26 cellular contexts compared by ENCODE assay signal in genomic region chr11:75320643-75321042, GRCh38. TPM values are rescaled to one million over a fixed set of nuclear protein-coding genes. Genes with fewer than 3 reads are reported as not detected.
DNase-seq lines count a peak whose midpoint lies in the region; ATAC-seq and TF ChIP-seq lines count a peak whose summit lies in the region.
"Had no signal": no experiment of that assay in that cellular context is flagged by ENCODE, and none has a peak within 500 bp of the region (broad histone marks: within the 10 kb centered on the region; RNA-seq: fewer than 3 reads in every experiment).

No MANE protein-coding gene starts in this region.

- no peak for DNase-seq in activated naive CD8-positive, alpha-beta T cell treated with anti-CD3 and anti-CD28 coated beads, Interleukin-2, amount 10 ng/mL, durations not matched to agents 7 days and 5 days
- no peak for DNase-seq in activated naive CD8-positive, alpha-beta T cell treated with anti-CD3 and anti-CD28 coated beads, Interleukin-2, amount 50 U/mL, for 24 hours
- DNase-seq in body of pancreas (no peak), lower lobe of right lung (peak; percentile 19), transverse colon (no peak), NCI-H446 treated with DMSO at 0.1 percent for 48 hours (lab: John Stamatoyannopoulos, UW) (no peak), A172 (ENCODE audit: low spot score) (no peak)
- DNase-seq: activated CD4-positive, alpha-beta memory T cell treated with anti-CD3 and anti-CD28 coated beads, Interleukin-2, amount 10 ng/mL, durations not matched to agents 7 days and 5 days; activated CD4-positive, CD25-positive, alpha-beta regulatory T cell treated with anti-CD3 and anti-CD28 coated beads, Interleukin-2, amount 50 U/mL, for 72 hours; activated naive CD8-positive, alpha-beta T cell treated with anti-CD3 and anti-CD28 coated beads for 36 hours; effector CD8-positive, alpha-beta T cell; GF-D8; hippocampal formation; IMR-90; NCI-H1105; NCI-H1930; retina; stimulated activated CD4-positive, alpha-beta T cell treated with anti-CD3 and anti-CD28 coated beads, Interleukin-2, amount 100 ng/mL, for 48 hours; T1000; testis had no signal

- WGBS in body of pancreas, 2 donors: 89 to 94% methylated on average over 4 to 5 of the region's 5 CpGs
- 82% methylated on average over 5 of the region's 5 CpGs; no CpG with 5 or more reads in 1 of the 2 donors for WGBS in transverse colon (ENCODE audit: low coverage in 1 of 2), 2 donors

- TF ChIP-seq POLR2A in body of pancreas (IDR thresholded peaks at IDR 0.05): no peak
- no peak for TF ChIP-seq POLR2A in transverse colon (IDR thresholded peaks at IDR 0.05)

- TF ChIP-seq CTCF in body of pancreas (IDR thresholded peaks at IDR 0.05): no peak
- no peak for TF ChIP-seq CTCF in lower lobe of right lung (IDR thresholded peaks at IDR 0.05)
- TF ChIP-seq CTCF in transverse colon (IDR thresholded peaks at IDR 0.05): no peak

- peaks cover 24% of the 10 kb centered on the region for H3K4me1 Mint-ChIP-seq in activated naive CD8-positive, alpha-beta T cell treated with anti-CD3 and anti-CD28 coated beads, Interleukin-2, amount 10 ng/mL, durations not matched to agents 7 days and 5 days
- H3K4me1 Mint-ChIP-seq in activated naive CD8-positive, alpha-beta T cell treated with anti-CD3 and anti-CD28 coated beads, Interleukin-2, amount 50 U/mL, for 24 hours: peaks cover 27% of the 10 kb centered on the region

- no peak for ATAC-seq in activated naive CD8-positive, alpha-beta T cell treated with anti-CD3 and anti-CD28 coated beads, Interleukin-2, amount 10 ng/mL, durations not matched to agents 7 days and 5 days (ENCODE audit: low read depth)
- ATAC-seq in activated naive CD8-positive, alpha-beta T cell treated with anti-CD3 and anti-CD28 coated beads, Interleukin-2, amount 50 U/mL, for 24 hours: no peak
- ATAC-seq in body of pancreas (no peak), lower lobe of right lung (no peak), HG03565 (IDR thresholded peaks at IDR 0.05; ENCODE audit: unreplicated experiment) (no peak)
- ATAC-seq: esophagus mucosa; HCT116; stimulated activated effector memory CD8-positive, alpha-beta T cell treated with anti-CD3 and anti-CD28 coated beads, Interleukin-12 subunit alpha, Interleukin-12 subunit beta, amount 100 ng/mL, for 72 hours had no signal

- H3K4me3 ChIP-seq in body of pancreas: no peak overlapping the region
- H3K4me3 ChIP-seq in lower lobe of right lung: no peak overlapping the region
- H3K4me3 ChIP-seq in transverse colon: no peak overlapping the region
- H3K4me3 ChIP-seq: testis had no signal

- H3K36me3 Mint-ChIP-seq in activated naive CD8-positive, alpha-beta T cell treated with anti-CD3 and anti-CD28 coated beads, Interleukin-2, amount 10 ng/mL, durations not matched to agents 7 days and 5 days: peaks cover 4% of the 10 kb centered on the region
- no peaks in the 10 kb centered on the region for H3K36me3 Mint-ChIP-seq in activated naive CD8-positive, alpha-beta T cell treated with anti-CD3 and anti-CD28 coated beads, Interleukin-2, amount 50 U/mL, for 24 hours (ENCODE audit: low read depth)
- H3K36me3 Mint-ChIP-seq: stimulated activated effector memory CD8-positive, alpha-beta T cell treated with anti-CD3 and anti-CD28 coated beads, Interleukin-12 subunit alpha, Interleukin-12 subunit beta, amount 100 ng/mL, for 72 hours had no signal

- H3K4me1 ChIP-seq in body of pancreas: peaks cover 78% of the 10 kb centered on the region
- peaks cover 86% of the 10 kb centered on the region for H3K4me1 ChIP-seq in lower lobe of right lung
- H3K4me1 ChIP-seq in transverse colon: peaks cover 38 to 77% (median 69%) of the 10 kb centered on the region in 4 donors

- H3K4me3 Mint-ChIP-seq in activated naive CD8-positive, alpha-beta T cell treated with anti-CD3 and anti-CD28 coated beads, Interleukin-2, amount 10 ng/mL, durations not matched to agents 7 days and 5 days: no peak overlapping the region
- no peak overlapping the region for H3K4me3 Mint-ChIP-seq in activated naive CD8-positive, alpha-beta T cell treated with anti-CD3 and anti-CD28 coated beads, Interleukin-2, amount 50 U/mL, for 24 hours
- H3K4me3 Mint-ChIP-seq: activated CD4-positive, alpha-beta memory T cell treated with anti-CD3 and anti-CD28 coated beads, Interleukin-2, amount 10 ng/mL, durations not matched to agents 7 days and 5 days; activated naive CD8-positive, alpha-beta T cell treated with anti-CD3 and anti-CD28 coated beads for 36 hours; stimulated activated effector memory CD8-positive, alpha-beta T cell treated with anti-CD3 and anti-CD28 coated beads, Interleukin-12 subunit alpha, Interleukin-12 subunit beta, amount 100 ng/mL, for 72 hours had no signal

- peak overlapping the region; percentile 15 for H3K27ac Mint-ChIP-seq in activated naive CD8-positive, alpha-beta T cell treated with anti-CD3 and anti-CD28 coated beads, Interleukin-2, amount 10 ng/mL, durations not matched to agents 7 days and 5 days
- no peak overlapping the region for H3K27ac Mint-ChIP-seq in activated naive CD8-positive, alpha-beta T cell treated with anti-CD3 and anti-CD28 coated beads, Interleukin-2, amount 50 U/mL, for 24 hours
- H3K27ac Mint-ChIP-seq: activated CD4-positive, alpha-beta memory T cell treated with anti-CD3 and anti-CD28 coated beads, Interleukin-2, amount 10 ng/mL, durations not matched to agents 7 days and 5 days; activated naive CD8-positive, alpha-beta T cell treated with anti-CD3 and anti-CD28 coated beads for 36 hours; activated T-helper 2 cell treated with anti-CD3 and anti-CD28 coated beads, Interferon-gamma antibody, Interleukin-2, Interleukin-4, amounts not matched to agents 10 μg/mL and 5 μg/mL and 100 μg/mL, durations not matched to agents 14 hours and 24 hours and 36 hours had no signal

- TF ChIP-seq EP300 in transverse colon (IDR thresholded peaks at IDR 0.05; ENCODE audit: low read depth): no peak

- no peaks in the 10 kb centered on the region for H3K9me3 Mint-ChIP-seq in activated naive CD8-positive, alpha-beta T cell treated with anti-CD3 and anti-CD28 coated beads, Interleukin-2, amount 10 ng/mL, durations not matched to agents 7 days and 5 days
- no peaks in the 10 kb centered on the region for H3K9me3 Mint-ChIP-seq in activated naive CD8-positive, alpha-beta T cell treated with anti-CD3 and anti-CD28 coated beads, Interleukin-2, amount 50 U/mL, for 24 hours
- H3K9me3 Mint-ChIP-seq: activated CD4-positive, alpha-beta memory T cell treated with anti-CD3 and anti-CD28 coated beads, Interleukin-2, amount 10 ng/mL, durations not matched to agents 7 days and 5 days; activated naive CD8-positive, alpha-beta T cell treated with anti-CD3 and anti-CD28 coated beads for 36 hours; activated T-helper 2 cell treated with anti-CD3 and anti-CD28 coated beads, Interferon-gamma antibody, Interleukin-2, Interleukin-4, amounts not matched to agents 10 μg/mL and 5 μg/mL and 100 μg/mL, durations not matched to agents 14 hours and 24 hours and 36 hours; stimulated activated effector memory CD8-positive, alpha-beta T cell treated with anti-CD3 and anti-CD28 coated beads, Interleukin-12 subunit alpha, Interleukin-12 subunit beta, amount 100 ng/mL, for 72 hours had no signal

- POLR2A ChIA-PET in activated naive CD8-positive, alpha-beta T cell treated with anti-CD3 and anti-CD28 coated beads, Interleukin-2, amount 10 ng/mL, durations not matched to agents 7 days and 5 days (lab: Charles Lee): no interaction called here

- H3K27ac ChIP-seq in body of pancreas (peak overlapping the region in 3 of 4 donors; percentile 8 to 86 (median 81)), lower lobe of right lung (peak overlapping the region; percentile 38), transverse colon (peak overlapping the region; percentile 80 to 90 (median 86))
- H3K27ac ChIP-seq: 22Rv1 had no signal

- H3K27me3 Mint-ChIP-seq in activated naive CD8-positive, alpha-beta T cell treated with anti-CD3 and anti-CD28 coated beads, Interleukin-2, amount 10 ng/mL, durations not matched to agents 7 days and 5 days: no peaks in the 10 kb centered on the region
- H3K27me3 Mint-ChIP-seq in activated naive CD8-positive, alpha-beta T cell treated with anti-CD3 and anti-CD28 coated beads, Interleukin-2, amount 50 U/mL, for 24 hours: no peaks in the 10 kb centered on the region
- H3K27me3 Mint-ChIP-seq: activated CD4-positive, alpha-beta memory T cell treated with anti-CD3 and anti-CD28 coated beads, Interleukin-2, amount 10 ng/mL, durations not matched to agents 7 days and 5 days; activated naive CD8-positive, alpha-beta T cell treated with anti-CD3 and anti-CD28 coated beads for 36 hours had no signal

- intact Hi-C loops in body of pancreas (cut with DNase I): no loop called here
- intact Hi-C loops in lower lobe of right lung (cut with DNase I): loop anchor here (10.0 kb wide), 1 partner anchor 64 kb away; no protein-coding TSS in a partner anchor
- intact Hi-C loops in transverse colon (cut with DNase I; ENCODE audit: low total_unique reads): no loop called here

- H3K27me3 ChIP-seq in body of pancreas: no peaks in the 10 kb centered on the region
- H3K27me3 ChIP-seq in lower lobe of right lung (ENCODE audit: low read depth): no peaks in the 10 kb centered on the region
- H3K27me3 ChIP-seq in transverse colon: no peaks in the 10 kb centered on the region
- H3K27me3 ChIP-seq: testis had no signal

- H3K9me3 ChIP-seq in body of pancreas (no peaks in the 10 kb centered on the region), lower lobe of right lung (no peaks in the 10 kb centered on the region), transverse colon (no peaks in the 10 kb centered on the region)
- H3K9me3 ChIP-seq: testis had no signal

- H3K36me3 ChIP-seq in body of pancreas (replicated peaks in 1 of 2; ENCODE audit: insufficient read depth in 1 of 2, low read depth in 2 of 2): no peaks in the 10 kb centered on the region
- peaks cover 36% of the 10 kb centered on the region for H3K36me3 ChIP-seq in lower lobe of right lung
- H3K36me3 ChIP-seq in transverse colon: no peaks in the 10 kb centered on the region

- in situ Hi-C loops in transverse colon (cut with MboI; ENCODE audit: low pct_ligation_motif_present in 1 of 4, low pct_unique_long_range_greater_than_20kb in 1 of 4, low sequenced_read_pairs in 3 of 4): no loop called here

RNA-seq across cellular contexts. Expression of gene ARRB1, which starts 30.8 kb away (rescaled TPM):
- total RNA-seq in activated naive CD8-positive, alpha-beta T cell treated with anti-CD3 and anti-CD28 coated beads, Interleukin-2, amount 10 ng/mL, durations not matched to agents 7 days and 5 days: 10 to 100 TPM; 61.8 to 64.8 TPM
- total RNA-seq in body of pancreas: 10 to 100 TPM; 41.0 to 54.1 TPM
- 187 TPM for total RNA-seq in lower lobe of right lung
- 10 to 100 TPM; 55.7 to 88.2 (median 78.0) TPM for total RNA-seq in transverse colon
- 18.4 and 22.2 TPM in 2 replicates for total RNA-seq in A172 (2014; rRNA removed; shearing (Covaris generic))
